Comparison of ENCODE assay signal across 8 cellular contexts in the genomic region with DNA sequence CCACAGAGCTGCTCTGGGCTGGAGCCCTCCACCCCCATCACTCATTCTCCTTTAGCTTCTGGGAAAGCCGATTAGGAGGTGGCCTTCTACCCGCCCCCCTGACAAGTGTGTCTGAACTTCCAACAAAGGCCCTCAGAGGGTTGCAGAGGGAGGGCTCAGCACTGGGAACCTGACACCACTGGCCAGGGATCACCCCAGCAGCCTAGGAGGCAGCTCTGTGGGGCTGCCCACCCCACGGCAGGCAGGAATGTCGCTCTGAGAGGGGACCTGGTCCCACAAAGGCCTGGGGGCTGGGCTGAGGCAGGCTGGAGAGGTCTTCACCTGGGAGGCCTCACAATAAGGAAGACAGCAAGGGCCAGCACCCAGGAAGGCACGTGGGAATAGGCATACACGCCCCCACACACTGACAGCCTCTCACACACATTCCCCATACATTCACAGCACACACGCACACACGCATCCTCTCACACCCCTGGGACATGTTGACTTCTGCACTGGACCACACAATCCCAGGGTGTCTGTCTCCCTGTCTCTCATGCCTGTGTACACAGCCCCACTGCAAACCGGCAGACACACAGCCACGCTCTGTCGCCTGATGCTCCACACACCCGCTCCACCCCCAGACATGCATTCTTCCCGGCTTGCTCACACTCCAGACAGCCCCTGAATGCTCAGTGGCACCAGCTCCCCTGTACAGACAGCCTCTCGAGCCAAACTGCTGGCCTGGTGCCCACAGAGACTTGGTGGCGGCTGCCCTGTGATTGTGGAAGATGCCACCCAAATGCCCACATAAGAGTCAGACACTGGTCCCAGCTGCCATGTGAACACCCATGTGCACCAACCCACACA. TPM values are rescaled to one million over a fixed set of nuclear protein-coding genes. Genes with fewer than 3 reads are reported as not detected.
DNase-seq lines count a peak whose midpoint lies in the region; ATAC-seq, FAIRE-seq and TF ChIP-seq lines count a peak whose summit lies in the region.

No MANE protein-coding gene starts in this region.

- no peaks in the 10 kb centered on the region for H3K79me2 ChIP-seq in Karpas-422 (ENCODE audit: low read length)

- TF ChIP-seq POLR2A in vagina (IDR thresholded peaks at IDR 0.05), result no peak

- peak; percentile 15 for ATAC-seq in left lung

- no peaks in the 10 kb centered on the region for H3K36me3 ChIP-seq in left lung
- H3K36me3 ChIP-seq in vagina, result no peaks in the 10 kb centered on the region
- H3K36me3 ChIP-seq in Karpas-422 (ENCODE audit: insufficient read depth, low read length), result no peaks in the 10 kb centered on the region

- DNase-seq in AG20443 (ENCODE audit: low spot score), result peak; percentile 93
- peak; percentile 91 for DNase-seq in HT-29 (ENCODE audit: low spot score)
- DNase-seq in amniotic epithelial cell (ENCODE audit: low read depth), result peak; percentile 80
- DNase-seq in left lung, result peak; percentile 58 to 80
- no peak for DNase-seq in inferior parietal cortex (ENCODE audit: extremely low spot score)
- DNase-seq in frontal cortex (ENCODE audit: low spot score in 2 of 2), result no peak
- DNase-seq in vagina (ENCODE audit: extremely low spot score in 2 of 2), result no peak
- DNase-seq in Karpas-422, result no peak

- H3K9ac ChIP-seq in Karpas-422 (ENCODE audit: low read length), result no peak overlapping the region

- H4K20me1 ChIP-seq in Karpas-422 (ENCODE audit: insufficient read depth, low read depth, low read length), result no peaks in the 10 kb centered on the region

- no peak for TF ChIP-seq CTCF in left lung (IDR thresholded peaks at IDR 0.05)
- TF ChIP-seq CTCF in vagina (IDR thresholded peaks at IDR 0.05), result no peak

- no peak overlapping the region for H3K4me2 ChIP-seq in Karpas-422 (ENCODE audit: low read depth, low read length, poor library complexity, severe bottlenecking)

- H3K4me3 ChIP-seq in left lung (no peak overlapping the region), vagina (no peak overlapping the region), Karpas-422 (ENCODE audit: low read length) (no peak overlapping the region)

- H3K9me3 ChIP-seq in left lung (no peaks in the 10 kb centered on the region), vagina (no peaks in the 10 kb centered on the region), Karpas-422 (ENCODE audit: low read length) (no peaks in the 10 kb centered on the region)

- intact Hi-C loops in left lung (cut with DNase I) (no loop called here), vagina (cut with DNase I) (no loop called here)

- H3K27me3 ChIP-seq in left lung (peaks cover 0 to 62% of the 10 kb centered on the region in 2 donors), vagina (no peaks in the 10 kb centered on the region), Karpas-422 (ENCODE audit: low read length) (no peaks in the 10 kb centered on the region)

- H3K27ac ChIP-seq in left lung (no peak overlapping the region), vagina (no peak overlapping the region), Karpas-422 (ENCODE audit: low read length) (no peak overlapping the region)

- H3K9me2 ChIP-seq in Karpas-422 (replicated peaks; ENCODE audit: insufficient read depth, low read length), result no peaks in the 10 kb centered on the region

- H3K4me1 ChIP-seq in left lung, result peaks cover 17 to 22% of the 10 kb centered on the region in 2 donors
- peaks cover 22% of the 10 kb centered on the region for H3K4me1 ChIP-seq in vagina
- H3K4me1 ChIP-seq in Karpas-422 (ENCODE audit: low read length), result no peaks in the 10 kb centered on the region

- H2AFZ ChIP-seq in Karpas-422 (ENCODE audit: low read length), result no peak overlapping the region

- no peak for FAIRE-seq in frontal cortex (lab: Jason Lieb, UNC)

RNA-seq across cellular contexts. Expression of gene DMBX1, which starts 30.7 kb away (rescaled TPM):
- 3.0 and 3.1 TPM in 2 replicates for total RNA-seq in HT-29 (2014; rRNA removed; shearing (Covaris generic))
- total RNA-seq in left lung (not detected), frontal cortex (not detected), vagina (0.25 TPM)
- not detected in 2 replicates for total RNA-seq in Karpas-422 (2014; rRNA removed; shearing (Covaris generic); ENCODE audit: low replicate concordance)

RNA-seq across cellular contexts. Expression of gene KNCN, which starts 31.2 kb away (rescaled TPM):
- total RNA-seq in HT-29 (2014; rRNA removed; shearing (Covaris generic)), result not detected in 2 replicates
- not detected for total RNA-seq in left lung
- total RNA-seq in frontal cortex, result under 0.01 TPM
- not detected for total RNA-seq in vagina
- not detected in 2 replicates for total RNA-seq in Karpas-422 (2014; rRNA removed; shearing (Covaris generic); ENCODE audit: low replicate concordance)

Comparison
In these comparisons a context has a peak if more than half of its experiments do, and no peak if none do; other contexts are left out.
1. DNase-seq: peak in AG20443 (single experiment), HT-29 (single experiment), amniotic epithelial cell (single experiment) and left lung (2 of 2); none in inferior parietal cortex (single experiment), frontal cortex (0 of 2), vagina (0 of 2) and Karpas-422 (single experiment).